ENCODE assay signal across 2 cellular contexts in the genomic region with DNA sequence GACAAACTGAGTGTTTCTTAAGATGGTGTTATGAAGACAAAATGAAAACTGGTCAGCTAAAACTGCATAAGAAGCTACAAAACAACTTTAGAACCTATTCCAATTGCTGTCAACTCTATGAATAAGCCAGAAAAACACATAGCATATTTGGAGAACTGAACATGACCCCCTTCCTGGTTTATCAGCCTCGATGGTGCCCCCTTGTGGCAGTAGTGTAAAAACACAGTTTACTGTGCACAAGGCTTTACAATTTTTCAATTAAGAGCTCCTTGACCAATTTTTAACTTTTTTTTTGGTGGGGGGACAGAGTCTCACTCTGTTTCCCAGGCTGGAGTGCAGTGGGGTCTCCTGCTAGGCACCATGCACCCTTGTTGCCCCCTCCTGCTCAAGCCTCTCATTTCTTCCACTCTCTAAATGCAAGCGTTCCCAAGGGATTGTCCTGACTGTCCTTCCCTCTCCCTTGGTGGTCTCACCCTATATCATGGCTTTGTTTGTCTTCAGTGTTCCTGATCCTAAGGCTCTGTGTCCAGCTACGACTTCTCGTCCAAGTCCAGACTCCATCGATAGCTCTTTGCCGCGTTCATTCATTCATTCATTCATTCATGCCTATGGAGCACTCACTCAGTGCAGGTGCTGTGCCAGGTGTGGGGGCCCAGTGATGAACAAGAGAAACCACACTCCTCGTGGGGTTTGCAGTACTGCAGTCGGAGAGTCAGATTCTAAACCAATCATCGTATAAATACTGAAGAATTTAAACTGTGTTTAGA.
TF ChIP-seq lines count a peak whose summit lies in the region.

No MANE protein-coding gene starts in this region.

TF ChIP-seq in GM12891, 5 proteins besides CTCF, POLR2A, EP300 and RAD21:
- TF ChIP-seq TAF1 (IDR thresholded peaks at IDR 0.05; ENCODE audit: low read depth, low read length), result no peak
- peak; percentile 22; the same call in 1 of the 2 replicates for TF ChIP-seq SPI1 (IDR thresholded peaks at IDR 0.05; ENCODE audit: low read depth, low read length)
- TF ChIP-seq POU2F2 (IDR thresholded peaks at IDR 0.05; ENCODE audit: low read depth, low read length), result no peak
TF ChIP-seq in GM12891: peak in this region for 1.

TF ChIP-seq in GM12878, 131 proteins besides CTCF, POLR2A, EP300 and RAD21:
- TF ChIP-seq POLR2AphosphoS2 (IDR thresholded peaks at IDR 0.05; ENCODE audit: low read depth, low read length) (no peak), NFYA (IDR thresholded peaks at IDR 0.05; ENCODE audit: borderline replicate concordance, low read depth, low read length) (no peak), CBX3 (IDR thresholded peaks at IDR 0.05; ENCODE audit: borderline replicate concordance, low read depth) (no peak), CHD1 (IDR thresholded peaks at IDR 0.05; ENCODE audit: low read depth, low read length) (no peak), SMAD1 (IDR thresholded peaks at IDR 0.05; ENCODE audit: low read depth, partially characterized antibody) (no peak), SPI1 (IDR thresholded peaks at IDR 0.05; ENCODE audit: borderline replicate concordance, insufficient read depth, low read depth, low read length) (peak; percentile 15; the same call in 1 of the 2 replicates), ZNF24 (IDR thresholded peaks at IDR 0.05) (peak; percentile 87), SMC3 (IDR thresholded peaks at IDR 0.05; ENCODE audit: borderline replicate concordance, low read length) (peak; percentile 60; the same call in 1 of the 2 replicates), IKZF1 (conservative IDR thresholded peaks at IDR 0.05) (no peak)
